ENCODE assay signal across 9 cellular contexts in genomic region chr19:45862271-45862563, GRCh38. TPM values are rescaled to one million over a fixed set of nuclear protein-coding genes. Genes with fewer than 3 reads are reported as not detected.
DNase-seq lines count a peak whose midpoint lies in the region; TF ChIP-seq lines count a peak whose summit lies in the region.
"Had no signal": no experiment of that assay in that cellular context is flagged by ENCODE, and none has a peak within 500 bp of the region (broad histone marks: within the 10 kb centered on the region; RNA-seq: fewer than 3 reads in every experiment).

No MANE protein-coding gene starts in this region.

- no peak for TF ChIP-seq CTCF in SU-DHL-6 (IDR thresholded peaks at IDR 0.05; ENCODE audit: insufficient read depth, low read length, poor library complexity, severe bottlenecking)
- no peak for TF ChIP-seq CTCF in fibroblast of pulmonary artery (IDR thresholded peaks at IDR 0.05; ENCODE audit: low read length, missing control alignments)
- TF ChIP-seq CTCF in prostate gland (IDR thresholded peaks at IDR 0.05), result peak in 1 of 4 experiments; percentile 12

- no peak for TF ChIP-seq POLR2A in prostate gland (IDR thresholded peaks at IDR 0.05)

- no peaks in the 10 kb centered on the region for H3K9me2 ChIP-seq in SU-DHL-6 (replicated peaks; ENCODE audit: insufficient read depth, low read length)

- H3K4me1 ChIP-seq in prostate gland (replicated peaks), result peaks cover 3% of the 10 kb centered on the region

- H3K27me3 ChIP-seq in SU-DHL-6 (ENCODE audit: low read length) (no peaks in the 10 kb centered on the region), prostate gland (replicated peaks; ENCODE audit: insufficient read depth) (no peaks in the 10 kb centered on the region)

- peak overlapping the region; percentile 28 for H2AFZ ChIP-seq in SU-DHL-6 (ENCODE audit: low read depth, low read length, severe bottlenecking)

- H3K27ac ChIP-seq in SU-DHL-6 (ENCODE audit: low read depth, low read length) (peak overlapping the region; percentile 69), prostate gland (peak overlapping the region; percentile 91 to 94)

- peak; percentile 19 for DNase-seq in GF-D8 (lab: John Stamatoyannopoulos, UW)
- no peak for DNase-seq in fibroblast of pulmonary artery (ENCODE audit: low read depth)
- DNase-seq in prostate gland (ENCODE audit: low spot score), result no peak
- no peak for DNase-seq in occipital lobe (lab: John Stamatoyannopoulos, UW)
- no peak for DNase-seq in GM19238 (ENCODE audit: insufficient read length, low spot score)
- no peak for DNase-seq in OCI-M2 (lab: John Stamatoyannopoulos, UW; ENCODE audit: unreplicated experiment)
- no peak for DNase-seq in pons (ENCODE audit: low spot score)

- intact Hi-C loops in prostate gland (cut with DNase I), result loop anchor here (2.0 kb wide), 1 partner anchor 25 kb away; the partner anchor contains the start of gene IRF2BP1

- H3F3A ChIP-seq in SU-DHL-6 (ENCODE audit: insufficient read depth), result peaks cover 15% of the 10 kb centered on the region

- H4K20me1 ChIP-seq in SU-DHL-6 (ENCODE audit: low read depth, low read length), result no peaks in the 10 kb centered on the region

- H3K4me2 ChIP-seq in SU-DHL-6 (ENCODE audit: low read depth, low read length, poor library complexity, severe bottlenecking), result peak overlapping the region; percentile 74

- H3K36me3 ChIP-seq in SU-DHL-6 (ENCODE audit: low read length) (peaks cover 3% of the 10 kb centered on the region; the same call in 1 of the 2 replicates), prostate gland (no peaks in the 10 kb centered on the region)

- no peaks in the 10 kb centered on the region for H3K9me3 ChIP-seq in SU-DHL-6 (ENCODE audit: insufficient read depth, low read length)
- no peaks in the 10 kb centered on the region for H3K9me3 ChIP-seq in prostate gland

- H3K9ac ChIP-seq in SU-DHL-6 (ENCODE audit: low read length), result peak overlapping the region; percentile 85

- peaks cover 47% of the 10 kb centered on the region for H3K79me2 ChIP-seq in SU-DHL-6 (ENCODE audit: insufficient read depth, low read length)

- under 1% methylated on average over 11 of the region's 11 CpGs for WGBS in prostate gland

- H3K4me3 ChIP-seq in SU-DHL-6 (ENCODE audit: insufficient read depth, low read length, poor library complexity, severe bottlenecking), result peak overlapping the region; percentile 92
- peak overlapping the region; percentile 67 for H3K4me3 ChIP-seq in fibroblast of pulmonary artery (replicated peaks; ENCODE audit: low read depth, low read length)
- peak overlapping the region; percentile 89 to 90 for H3K4me3 ChIP-seq in prostate gland

RNA-seq across cellular contexts. Expression of gene SYMPK, which starts 0.7 kb away (rescaled TPM):
- total RNA-seq in prostate gland (100 to 1,000 TPM in 1 of 2 donors, 10 to 100 TPM in 1; 76.4 to 104 TPM), occipital lobe (16.4 TPM)

RNA-seq across cellular contexts. Expression of gene FOXA3, which starts 1.9 kb away (rescaled TPM):
- 1 to 10 TPM in 1 of 2 donors, under 1 TPM in 1; 0.09 to 1.1 TPM for total RNA-seq in prostate gland
- total RNA-seq in occipital lobe, result not detected
- total RNA-seq: subcutaneous adipose tissue had no signal

RNA-seq across cellular contexts. Expression of gene IRF2BP1, which starts 23.7 kb away (rescaled TPM):
- total RNA-seq in prostate gland (10 to 100 TPM; 55.5 to 63.0 TPM), occipital lobe (32.1 TPM)

RNA-seq across cellular contexts. Expression of gene MYPOP, which starts 40.2 kb away (rescaled TPM):
- total RNA-seq in prostate gland (1 to 10 TPM; 8.7 to 9.1 TPM), occipital lobe (0.78 TPM)

RNA-seq across cellular contexts. Expression of gene RSPH6A, which starts 47.1 kb away (rescaled TPM):
- total RNA-seq in prostate gland, result 1 to 10 TPM in 1 of 2 donors, under 1 TPM in 1; 0.50 to 5.2 TPM
- total RNA-seq in occipital lobe, result 0.16 TPM
- total RNA-seq: subcutaneous adipose tissue had no signal
